ENCODE assay signal across 29 cellular contexts in genomic region chr16:31221357-31222160, GRCh38. TPM values are rescaled to one million over a fixed set of nuclear protein-coding genes. Genes with fewer than 3 reads are reported as not detected.
A peak's percentile ranks its signal among the peaks of the same experiment; 100 is the strongest.
DNase-seq lines count a peak whose midpoint lies in the region; ATAC-seq and TF ChIP-seq lines count a peak whose summit lies in the region.
"Had no signal": no experiment of that assay in that cellular context is flagged by ENCODE, and none has a peak within 500 bp of the region (broad histone marks: within the 10 kb centered on the region; RNA-seq: fewer than 3 reads in every experiment).

No MANE protein-coding gene starts in this region.

- H3K9ac ChIP-seq in neural progenitor cell: no peak overlapping the region
- H3K9ac ChIP-seq: BLaER1 treated with 17β-estradiol and CSF1 and Interleukin-3, amounts not matched to agents 10 nM and 100 nM; KMS-11 had no signal

- peak overlapping the region; percentile 44 for H3K27ac Mint-ChIP-seq in neural progenitor cell
- H3K27ac Mint-ChIP-seq: activated CD8-positive, alpha-beta T cell treated with anti-CD3 and anti-CD28 coated beads, Interleukin-2, amount 10 ng/mL, durations not matched to agents 7 days and 5 days had no signal

- H3K36me3 ChIP-seq in Panc1 (ENCODE audit: control insufficient read depth, insufficient read depth, low read length) (no peaks in the 10 kb centered on the region), neural progenitor cell (no peaks in the 10 kb centered on the region), A673 (ENCODE audit: insufficient read depth, low read length, poor library complexity, severe bottlenecking) (no peaks in the 10 kb centered on the region)
- H3K36me3 ChIP-seq: BLaER1 treated with 17β-estradiol and CSF1 and Interleukin-3, amounts not matched to agents 10 nM and 100 nM; neutrophil had no signal

- no peaks in the 10 kb centered on the region for H3K36me3 Mint-ChIP-seq in neural progenitor cell
- H3K36me3 Mint-ChIP-seq: stimulated activated effector memory CD8-positive, alpha-beta T cell treated with anti-CD3 and anti-CD28 coated beads, Interleukin-12 subunit alpha, Interleukin-12 subunit beta, amount 100 ng/mL, for 72 hours had no signal

- TF ChIP-seq CTCF in Panc1 (IDR thresholded peaks at IDR 0.05) (no peak), neural progenitor cell (IDR thresholded peaks at IDR 0.05) (no peak), A673 (conservative IDR thresholded peaks at IDR 0.05; ENCODE audit: low read depth, low read length) (no peak)

- H3K27ac ChIP-seq in Panc1 (ENCODE audit: low read length): no peak overlapping the region
- H3K27ac ChIP-seq in neural progenitor cell: no peak overlapping the region
- no peak overlapping the region for H3K27ac ChIP-seq in A673 (ENCODE audit: low read depth, low read length, poor library complexity, severe bottlenecking)
- H3K27ac ChIP-seq: BLaER1 treated with 17β-estradiol and CSF1 and Interleukin-3, amounts not matched to agents 10 nM and 100 nM; dorsolateral prefrontal cortex; KMS-11; neutrophil had no signal

- H3F3A ChIP-seq in neural progenitor cell (ENCODE audit: low read depth): no peaks in the 10 kb centered on the region

- no peaks in the 10 kb centered on the region for H3K79me2 ChIP-seq in neural progenitor cell (ENCODE audit: low read depth)

- no TSS peak for BruUV-seq in Panc1 (replicated peaks; lab: Mats Ljungman, UMichigan)
- BruUV-seq in A673 (replicated peaks; lab: Mats Ljungman, UMichigan): no TSS peak

- H4K20me1 ChIP-seq in neural progenitor cell (ENCODE audit: low read depth): peaks cover 6% of the 10 kb centered on the region

- no peak overlapping the region for H3K4me3 Mint-ChIP-seq in neural progenitor cell
- H3K4me3 Mint-ChIP-seq: activated CD8-positive, alpha-beta T cell treated with anti-CD3 and anti-CD28 coated beads, Interleukin-2, amount 10 ng/mL, durations not matched to agents 7 days and 5 days; central memory CD8-positive, alpha-beta T cell; stimulated activated effector memory CD8-positive, alpha-beta T cell treated with anti-CD3 and anti-CD28 coated beads, Interleukin-12 subunit alpha, Interleukin-12 subunit beta, amount 100 ng/mL, for 72 hours had no signal

- 0 out of 2 replicates have a peak, but pooled peaks have one; percentile 15 for ATAC-seq in Panc1
- no peak for ATAC-seq in GM19463 (IDR thresholded peaks at IDR 0.05; ENCODE audit: unreplicated experiment)
- ATAC-seq: activated CD8-positive, alpha-beta T cell treated with anti-CD3 and anti-CD28 coated beads, Interleukin-2, amount 10 ng/mL, durations not matched to agents 7 days and 5 days; Right ventricle myocardium inferior; stimulated activated effector memory CD8-positive, alpha-beta T cell treated with anti-CD3 and anti-CD28 coated beads, Interleukin-12 subunit alpha, Interleukin-12 subunit beta, amount 100 ng/mL, for 72 hours had no signal

- no peak overlapping the region for H3K4me2 ChIP-seq in neural progenitor cell
- H3K4me2 ChIP-seq: KMS-11, smooth muscle cell had no signal

- H3K9me3 ChIP-seq in Panc1 (ENCODE audit: control insufficient read depth, insufficient read depth, low read depth, low read length) (no peaks in the 10 kb centered on the region), neural progenitor cell (ENCODE audit: low read depth) (no peaks in the 10 kb centered on the region), A673 (ENCODE audit: low read depth, low read length, poor library complexity, severe bottlenecking) (no peaks in the 10 kb centered on the region)
- H3K9me3 ChIP-seq: BLaER1 treated with 17β-estradiol and CSF1 and Interleukin-3, amounts not matched to agents 10 nM and 100 nM; neutrophil had no signal

- H3K4me1 ChIP-seq in Panc1 (ENCODE audit: control insufficient read depth, insufficient read depth, low read length) (peaks cover 2% of the 10 kb centered on the region; the same call in 1 of the 2 replicates), neural progenitor cell (peaks cover 6% of the 10 kb centered on the region), A673 (ENCODE audit: insufficient read depth, low read length, poor library complexity, severe bottlenecking) (no peaks in the 10 kb centered on the region)

- in situ Hi-C loops in Panc1 (cut with HindIII; ENCODE audit: low pct_unique_long_range_greater_than_20kb, low sequenced_read_pairs): no loop called here

- H3K4me3 ChIP-seq in Panc1 (ENCODE audit: low read depth in 2 of 2, low read length in 2 of 2) (no peak overlapping the region), neural progenitor cell (no peak overlapping the region), A673 (ENCODE audit: low read depth, low read length, poor library complexity, severe bottlenecking) (no peak overlapping the region)
- H3K4me3 ChIP-seq: BLaER1 treated with 17β-estradiol and CSF1 and Interleukin-3, amounts not matched to agents 10 nM and 100 nM; dorsolateral prefrontal cortex; smooth muscle cell had no signal

- no peaks in the 10 kb centered on the region for H3K9me3 Mint-ChIP-seq in neural progenitor cell
- H3K9me3 Mint-ChIP-seq: central memory CD8-positive, alpha-beta T cell; stimulated activated effector memory CD8-positive, alpha-beta T cell treated with anti-CD3 and anti-CD28 coated beads, Interleukin-12 subunit alpha, Interleukin-12 subunit beta, amount 100 ng/mL, for 72 hours had no signal

- DNase-seq in Daoy (ENCODE audit: low read depth): peak; percentile 24
- DNase-seq in HEK293T (ENCODE audit: extremely low spot score): peak; percentile 3
- DNase-seq in Panc1 (ENCODE audit: low read depth, low spot score): no peak
- DNase-seq in neural progenitor cell (ENCODE audit: low spot score): no peak
- no peak for DNase-seq in A673 (ENCODE audit: low spot score)
- no peak for DNase-seq in RKO (ENCODE audit: low spot score)
- DNase-seq: activated CD4-positive, CD25-positive, alpha-beta regulatory T cell treated with anti-CD3 and anti-CD28 coated beads, Interleukin-2, amount 50 U/mL, for 72 hours; activated CD8-positive, alpha-beta T cell treated with anti-CD3 and anti-CD28 coated beads, Interleukin-2, amount 10 ng/mL, durations not matched to agents 7 days and 5 days; activated effector memory CD4-positive, alpha-beta T cell treated with anti-CD3 and anti-CD28 coated beads, Interleukin-2, amount 50 U/mL, for 16 hours; activated T-cell treated with anti-CD3 and anti-CD28 coated beads for 4 hours; dorsolateral prefrontal cortex; kidney glomerular epithelial cell; mammary epithelial cell; NCI-H1048; NCI-H2029; NCI-H226; OCI-M1; substantia nigra; T1000 had no signal

- POLR2A ChIA-PET in HEK293T (lab: Yijun Ruan, JAX) (no interaction called here), Panc1 (lab: Charles Lee) (interaction anchor here (0.8 kb wide), 1 partner anchor 92 kb away, joined by 4 read pairs; no protein-coding TSS in a partner anchor), A673 (lab: Charles Lee; ENCODE audit: low non-redundant PET) (no interaction called here)

- peaks cover 39% of the 10 kb centered on the region for H3K27me3 Mint-ChIP-seq in neural progenitor cell (ENCODE audit: insufficient read depth, low read depth)

- intact Hi-C loops in Panc1 (cut with micrococcal nuclease; ENCODE audit: unreplicated experiment) (no loop called here), A673 (cut with micrococcal nuclease; ENCODE audit: unreplicated experiment) (no loop called here)

- H2AFZ ChIP-seq in neural progenitor cell (replicated peaks): no peak overlapping the region

- CTCF ChIA-PET in HEK293T (lab: Yijun Ruan, JAX) (no interaction called here), Panc1 (lab: Charles Lee) (no interaction called here), A673 (lab: Charles Lee) (no interaction called here)

- H3K4me1 Mint-ChIP-seq in neural progenitor cell: no peaks in the 10 kb centered on the region

- H3K27me3 ChIP-seq in Panc1 (ENCODE audit: control insufficient read depth, insufficient read depth, low read length): no peaks in the 10 kb centered on the region
- H3K27me3 ChIP-seq in neural progenitor cell: peaks cover 28% of the 10 kb centered on the region
- peaks cover 17% of the 10 kb centered on the region for H3K27me3 ChIP-seq in A673 (replicated peaks; ENCODE audit: insufficient read depth, low read depth, low read length, poor library complexity)

TF ChIP-seq in HEK293T, 16 proteins besides CTCF, POLR2A, EP300 and RAD21 (continues in another document):
- TF ChIP-seq LEF1 (IDR thresholded peaks at IDR 0.05; ENCODE audit: borderline replicate concordance): no peak
- no peak for TF ChIP-seq SUZ12 (IDR thresholded peaks at IDR 0.05)
- no peak for TF ChIP-seq L3MBTL2 (conservative IDR thresholded peaks at IDR 0.05)
- no peak for TF ChIP-seq TARDBP (IDR thresholded peaks at IDR 0.05)
- no peak for TF ChIP-seq FOXM1 (IDR thresholded peaks at IDR 0.05; ENCODE audit: borderline replicate concordance)
- TF ChIP-seq CTBP1 (IDR thresholded peaks at IDR 0.05; ENCODE audit: borderline replicate concordance): no peak
- no peak for TF ChIP-seq NFRKB (IDR thresholded peaks at IDR 0.05)

RNA-seq across cellular contexts. Expression of gene PYDC1, which starts 4.6 kb away (rescaled TPM):
- not detected in 2 replicates for total RNA-seq in Daoy (2014; rRNA removed; shearing (Covaris generic))
- total RNA-seq in Panc1 (2021; ENCODE audit: unreplicated experiment) (not detected), neural progenitor cell (ENCODE audit: low replicate concordance) (not detected in 2 replicates), A673 (2021) (not detected in 2 replicates)
- polyA plus RNA-seq in Panc1 (2012; ENCODE audit: insufficient read length): 1.1 TPM
- total RNA-seq: activated CD8-positive, alpha-beta T cell treated with anti-CD3 and anti-CD28 coated beads, Interleukin-2, amount 10 ng/mL, durations not matched to agents 7 days and 5 days; mammary epithelial cell; Right ventricle myocardium inferior; smooth muscle cell; ureter had no signal
- polyA plus RNA-seq: AG04450, mammary epithelial cell had no signal

RNA-seq across cellular contexts. Expression of gene TRIM72, which starts 7.6 kb away (rescaled TPM):
- total RNA-seq in Daoy (2014; rRNA removed; shearing (Covaris generic)): not detected in 2 replicates
- total RNA-seq in Panc1 (2021; ENCODE audit: unreplicated experiment): 0.08 TPM
- 0.10 TPM for polyA plus RNA-seq in Panc1 (2012; ENCODE audit: insufficient read length)
- 0.07 TPM in 1 of 2 replicates, not detected in the other for total RNA-seq in neural progenitor cell (ENCODE audit: low replicate concordance)
- total RNA-seq in A673 (2021): 0.04 TPM in 1 of 2 replicates, not detected in the other
- total RNA-seq: activated CD8-positive, alpha-beta T cell treated with anti-CD3 and anti-CD28 coated beads, Interleukin-2, amount 10 ng/mL, durations not matched to agents 7 days and 5 days; mammary epithelial cell; ureter had no signal
- polyA plus RNA-seq: AG04450, mammary epithelial cell had no signal

RNA-seq across cellular contexts. Expression of gene PYCARD, which starts 19.0 kb away (rescaled TPM):
- 14.7 and 23.3 TPM in 2 replicates for total RNA-seq in Daoy (2014; rRNA removed; shearing (Covaris generic))
- total RNA-seq in Panc1 (2021; ENCODE audit: unreplicated experiment): 99.4 TPM
- polyA plus RNA-seq in Panc1 (2012; ENCODE audit: insufficient read length): 229 TPM
- 0.81 TPM in 1 of 2 replicates, not detected in the other for total RNA-seq in neural progenitor cell (ENCODE audit: low replicate concordance)
- 1.8 and 2.0 TPM in 2 replicates for total RNA-seq in A673 (2021)

RNA-seq across cellular contexts. Expression of gene ITGAM, which starts 38.2 kb away (rescaled TPM):
- total RNA-seq in Daoy (2014; rRNA removed; shearing (Covaris generic)): not detected in 2 replicates
- total RNA-seq in Panc1 (2021; ENCODE audit: unreplicated experiment) (1.3 TPM), neural progenitor cell (ENCODE audit: low replicate concordance) (not detected in 2 replicates), A673 (2021) (0.35 and 0.92 TPM in 2 replicates)
- 1.6 TPM for polyA plus RNA-seq in Panc1 (2012; ENCODE audit: insufficient read length)
- total RNA-seq: smooth muscle cell had no signal
- polyA plus RNA-seq: AG04450, smooth muscle cell had no signal

RNA-seq across cellular contexts. Expression of gene FUS, which starts 41.6 kb away (rescaled TPM):
- 28.8 and 32.1 TPM in 2 replicates for total RNA-seq in Daoy (2014; rRNA removed; shearing (Covaris generic))
- 441 TPM for total RNA-seq in Panc1 (2021; ENCODE audit: unreplicated experiment)
- 465 TPM for polyA plus RNA-seq in Panc1 (2012; ENCODE audit: insufficient read length)
- 81.7 and 127 TPM in 2 replicates for total RNA-seq in neural progenitor cell (ENCODE audit: low replicate concordance)
- total RNA-seq in A673 (2021): 1,134 and 1,264 TPM in 2 replicates

Comparison
In these comparisons a context has a peak if more than half of its experiments do, and no peak if none do; other contexts are left out.
1. DNase-seq: peak in Daoy (single experiment) and HEK293T (single experiment); none in Panc1 (single experiment), neural progenitor cell (single experiment), A673 (single experiment) and RKO (single experiment).